18 cellular contexts compared by ENCODE assay signal in genomic region chr15:101637038-101637437, GRCh38. TPM values are rescaled to one million over a fixed set of nuclear protein-coding genes. Genes with fewer than 3 reads are reported as not detected.
DNase-seq lines count a peak whose midpoint lies in the region; ATAC-seq and TF ChIP-seq lines count a peak whose summit lies in the region.
"Had no signal": no experiment of that assay in that cellular context is flagged by ENCODE, and none has a peak within 500 bp of the region (broad histone marks: within the 10 kb centered on the region; RNA-seq: fewer than 3 reads in every experiment).

No MANE protein-coding gene starts in this region.

- peak overlapping the region; percentile 45 for H3K27ac ChIP-seq in RWPE2 (ENCODE audit: poor library complexity, severe bottlenecking)
- H3K27ac ChIP-seq in foreskin keratinocyte: peak overlapping the region; percentile 17
- H3K27ac ChIP-seq: BLaER1 treated with 17β-estradiol and CSF1 and Interleukin-3, amounts not matched to agents 10 nM and 100 nM; HL-60 had no signal

- H3K27me3 Mint-ChIP-seq in activated T-cell treated with anti-CD3 and anti-CD28 coated beads, Interleukin-2, amount 50 U/mL, for 72 hours (ENCODE audit: low read depth): no peaks in the 10 kb centered on the region
- H3K27me3 Mint-ChIP-seq: CD4-positive, alpha-beta memory T cell had no signal

- no peaks in the 10 kb centered on the region for H3K9me3 Mint-ChIP-seq in activated T-cell treated with anti-CD3 and anti-CD28 coated beads, Interleukin-2, amount 50 U/mL, for 72 hours
- H3K9me3 Mint-ChIP-seq: CD4-positive, alpha-beta memory T cell had no signal

- H3K9me3 ChIP-seq in RWPE2 (ENCODE audit: severe bottlenecking): no peaks in the 10 kb centered on the region
- H3K9me3 ChIP-seq: BLaER1 treated with 17β-estradiol and CSF1 and Interleukin-3, amounts not matched to agents 10 nM and 100 nM; HAP-1 had no signal

- peaks cover 12% of the 10 kb centered on the region for H3K4me1 Mint-ChIP-seq in activated T-cell treated with anti-CD3 and anti-CD28 coated beads, Interleukin-2, amount 50 U/mL, for 72 hours (ENCODE audit: low read depth)

- peaks cover 0 to 10% of the 10 kb centered on the region in 2 donors for H3K36me3 Mint-ChIP-seq in activated T-cell treated with anti-CD3 and anti-CD28 coated beads, Interleukin-2, amount 50 U/mL, for 72 hours (ENCODE audit: insufficient read depth in 2 of 2)

- no peak for TF ChIP-seq CTCF in RWPE2 (IDR thresholded peaks at IDR 0.05; ENCODE audit: poor library complexity, severe bottlenecking)
- no peak for TF ChIP-seq CTCF in foreskin keratinocyte (conservative IDR thresholded peaks at IDR 0.05)

- H3K27me3 ChIP-seq in RWPE2 (ENCODE audit: insufficient read depth, poor library complexity, severe bottlenecking) (no peaks in the 10 kb centered on the region), foreskin keratinocyte (no peaks in the 10 kb centered on the region)
- H3K27me3 ChIP-seq: BLaER1 treated with 17β-estradiol and CSF1 and Interleukin-3, amounts not matched to agents 10 nM and 100 nM had no signal

- no peak for DNase-seq in activated T-cell treated with anti-CD3 and anti-CD28 coated beads, Interleukin-2, amount 50 U/mL, for 72 hours
- DNase-seq in activated T-cell treated with anti-CD3 and anti-CD28 coated beads for 4 hours (no peak), RWPE2 (ENCODE audit: low spot score) (no peak), foreskin keratinocyte (no peak), OCI-M1 (lab: John Stamatoyannopoulos, UW) (no peak), globus pallidus (ENCODE audit: low spot score) (no peak)
- DNase-seq: 8988T; AML-193; CD4-positive, alpha-beta memory T cell; COR-L47; DMS153; DND-41; GDM1; GOT3 had no signal

- ATAC-seq in activated T-cell treated with anti-CD3 and anti-CD28 coated beads, Interleukin-2, amount 50 U/mL, for 72 hours (replicated peaks in 1 of 2): no peak
- ATAC-seq in RWPE2 (ENCODE audit: low read depth): no peak
- ATAC-seq in foreskin keratinocyte: no peak
- ATAC-seq in HG02938 (IDR thresholded peaks at IDR 0.05; ENCODE audit: unreplicated experiment): no peak

- H3K36me3 ChIP-seq in RWPE2 (ENCODE audit: low read depth): peaks cover 22% of the 10 kb centered on the region

- H3K4me3 Mint-ChIP-seq in activated T-cell treated with anti-CD3 and anti-CD28 coated beads, Interleukin-2, amount 50 U/mL, for 72 hours: no peak overlapping the region
- H3K4me3 Mint-ChIP-seq: CD4-positive, alpha-beta memory T cell had no signal

- H3K27ac Mint-ChIP-seq in activated T-cell treated with anti-CD3 and anti-CD28 coated beads, Interleukin-2, amount 50 U/mL, for 72 hours: peak overlapping the region; percentile 12

- H3K4me1 ChIP-seq in RWPE2 (ENCODE audit: insufficient read depth, poor library complexity, severe bottlenecking): peaks cover 17% of the 10 kb centered on the region
- H3K4me1 ChIP-seq in foreskin keratinocyte: peaks cover 9% of the 10 kb centered on the region

- no peak overlapping the region for H3K4me3 ChIP-seq in RWPE2 (ENCODE audit: severe bottlenecking)
- H3K4me3 ChIP-seq: BLaER1 treated with 17β-estradiol and CSF1 and Interleukin-3, amounts not matched to agents 10 nM and 100 nM; HAP-1 had no signal

RNA-seq across cellular contexts. Expression of gene TM2D3, which starts 15.1 kb away (rescaled TPM):
- total RNA-seq in activated T-cell treated with anti-CD3 and anti-CD28 coated beads, Interleukin-2, amount 50 U/mL, for 72 hours: 10 to 100 TPM; 32.7 to 40.7 TPM
- 36.4 and 39.5 TPM in 2 replicates for total RNA-seq in foreskin keratinocyte
- polyA plus RNA-seq in foreskin keratinocyte: 36.8 and 37.5 TPM in 2 replicates
